ENCODE assay signal across 8 cellular contexts in genomic region chr15:58771621-58772235, GRCh38. TPM values are rescaled to one million over a fixed set of nuclear protein-coding genes. Genes with fewer than 3 reads are reported as not detected.
DNase-seq lines count a peak whose midpoint lies in the region; ATAC-seq and TF ChIP-seq lines count a peak whose summit lies in the region.

No MANE protein-coding gene starts in this region.

- H3K27ac Mint-ChIP-seq in IgD-negative memory B cell (peak overlapping the region; percentile 73 to 94 (median 74)), endothelial cell (ENCODE audit: unreplicated experiment) (no peak overlapping the region)
- H3K27ac Mint-ChIP-seq in activated CD4-positive, alpha-beta memory T cell treated with anti-CD3 and anti-CD28 coated beads for 36 hours: peak overlapping the region; percentile 43

- CTCF ChIA-PET in activated CD4-positive, alpha-beta memory T cell treated with anti-CD3 and anti-CD28 coated beads for 36 hours (lab: Charles Lee): interaction anchor here (0.7 to 2.7 kb wide), 7 partner anchors 8 to 544 kb away, joined by 3 to 32 read pairs (median 3); partner anchors contain the start of gene ADAM10

- H3K9me3 ChIP-seq in mononuclear cell (ENCODE audit: low read depth, low read length) (no peaks in the 10 kb centered on the region), thymus (ENCODE audit: control insufficient read depth) (no peaks in the 10 kb centered on the region)

- H3K27me3 ChIP-seq in mononuclear cell (ENCODE audit: insufficient read depth, low read length) (no peaks in the 10 kb centered on the region), thymus (ENCODE audit: control insufficient read depth, insufficient read depth) (no peaks in the 10 kb centered on the region)

- intact Hi-C loops in activated CD4-positive, alpha-beta memory T cell treated with anti-CD3 and anti-CD28 coated beads for 36 hours (cut with micrococcal nuclease): loop anchor here (1.0 to 5.0 kb wide), 5 partner anchors 22 to 1065 kb away; partner anchors contain the start of genes ADAM10, BNIP2, POLR2M and SLTM

- H3K4me3 ChIP-seq in mononuclear cell (ENCODE audit: low read length) (peak overlapping the region; percentile 91), thymus (ENCODE audit: low read length) (peak overlapping the region; percentile 97)

- H3K36me3 ChIP-seq in thymus (ENCODE audit: control insufficient read depth, insufficient read depth): no peaks in the 10 kb centered on the region

- H3K4me1 ChIP-seq in mononuclear cell (ENCODE audit: insufficient read depth, low read length): peaks cover 37% of the 10 kb centered on the region
- peaks cover 10% of the 10 kb centered on the region for H3K4me1 ChIP-seq in thymus (ENCODE audit: control insufficient read depth, insufficient read depth, low read length)

- H3K4me1 Mint-ChIP-seq in IgD-negative memory B cell (peaks cover 9 to 10% (median 10%) of the 10 kb centered on the region in 3 donors), endothelial cell (ENCODE audit: unreplicated experiment) (peaks cover 8% of the 10 kb centered on the region)
- peaks cover 9% of the 10 kb centered on the region for H3K4me1 Mint-ChIP-seq in activated CD4-positive, alpha-beta memory T cell treated with anti-CD3 and anti-CD28 coated beads for 36 hours (ENCODE audit: low read depth)

- DNase-seq in D341Med (ENCODE audit: low spot score) (peak; percentile 63), endothelial cell (ENCODE audit: low spot score) (no peak), SKM-1 treated with dmso at 0.1 percent for 144 hours (lab: John Stamatoyannopoulos, UW; ENCODE audit: unreplicated experiment) (no peak)
- peak; percentile 33 for DNase-seq in activated CD4-positive, alpha-beta memory T cell treated with anti-CD3 and anti-CD28 coated beads for 36 hours

- no peaks in the 10 kb centered on the region for H3K9me3 Mint-ChIP-seq in IgD-negative memory B cell
- H3K9me3 Mint-ChIP-seq in activated CD4-positive, alpha-beta memory T cell treated with anti-CD3 and anti-CD28 coated beads for 36 hours: no peaks in the 10 kb centered on the region
- H3K9me3 Mint-ChIP-seq in endothelial cell (ENCODE audit: unreplicated experiment): no peaks in the 10 kb centered on the region

- H3K36me3 Mint-ChIP-seq in IgD-negative memory B cell (no peaks in the 10 kb centered on the region), endothelial cell (ENCODE audit: low read depth, unreplicated experiment) (no peaks in the 10 kb centered on the region)
- H3K36me3 Mint-ChIP-seq in activated CD4-positive, alpha-beta memory T cell treated with anti-CD3 and anti-CD28 coated beads for 36 hours: no peaks in the 10 kb centered on the region

- peak overlapping the region; percentile 99 for H3K27ac ChIP-seq in thymus (ENCODE audit: low read depth)

- under 1% methylated on average over 40 of the region's 40 CpGs for whole genome bisulfite sequencing in thymus

- ATAC-seq in GM21528 (IDR thresholded peaks at IDR 0.05; ENCODE audit: low FRiP score, unreplicated experiment): peak; percentile 19

- H3K27me3 Mint-ChIP-seq in IgD-negative memory B cell: no peaks in the 10 kb centered on the region
- no peaks in the 10 kb centered on the region for H3K27me3 Mint-ChIP-seq in activated CD4-positive, alpha-beta memory T cell treated with anti-CD3 and anti-CD28 coated beads for 36 hours
- peaks cover 4% of the 10 kb centered on the region for H3K27me3 Mint-ChIP-seq in endothelial cell (ENCODE audit: unreplicated experiment)

- POLR2A ChIA-PET in activated CD4-positive, alpha-beta memory T cell treated with anti-CD3 and anti-CD28 coated beads for 36 hours (lab: Charles Lee): interaction anchor here (0.7 to 3.2 kb wide), 6 partner anchors 23 to 388 kb away, joined by 3 to 52 read pairs (median 4); partner anchors contain the start of gene ADAM10

- TF ChIP-seq CTCF in endothelial cell (IDR thresholded peaks at IDR 0.05; ENCODE audit: unreplicated experiment): no peak

- H3K4me3 Mint-ChIP-seq in IgD-negative memory B cell (peak overlapping the region in 2 of 4 donors; percentile 91 to 98), endothelial cell (ENCODE audit: unreplicated experiment) (peak overlapping the region; percentile 97)
- H3K4me3 Mint-ChIP-seq in activated CD4-positive, alpha-beta memory T cell treated with anti-CD3 and anti-CD28 coated beads for 36 hours: no peak overlapping the region

RNA-seq across cellular contexts. Expression of gene MINDY2, which starts 0.6 kb away (rescaled TPM):
- polyA plus RNA-seq in IgD-negative memory B cell (14.1 TPM), thymus (8.9 TPM)
- total RNA-seq in activated CD4-positive, alpha-beta memory T cell treated with anti-CD3 and anti-CD28 coated beads for 36 hours: 10 to 100 TPM in 1 of 2 experiments, 1 to 10 TPM in 1; 8.0 to 11.6 TPM
- total RNA-seq in endothelial cell (ENCODE audit: unreplicated experiment) (14.2 TPM), mononuclear cell (6.7 TPM)

RNA-seq across cellular contexts. Expression of gene ADAM10, which starts 22.2 kb away (rescaled TPM):
- polyA plus RNA-seq in IgD-negative memory B cell (91.9 TPM), thymus (31.4 TPM)
- 10 to 100 TPM; 80.1 to 82.3 TPM for total RNA-seq in activated CD4-positive, alpha-beta memory T cell treated with anti-CD3 and anti-CD28 coated beads for 36 hours
- total RNA-seq in endothelial cell (ENCODE audit: unreplicated experiment) (287 TPM), mononuclear cell (97.6 TPM)

Comparison
In these comparisons a context has a peak if more than half of its experiments do, and no peak if none do; other contexts are left out.
1. DNase-seq: peak in D341Med (single experiment) and activated CD4-positive, alpha-beta memory T cell treated with anti-CD3 and anti-CD28 coated beads for 36 hours (single experiment); none in endothelial cell (single experiment) and SKM-1 treated with dmso at 0.1 percent for 144 hours (single experiment).